Comparison of ENCODE assay signal across 3 cellular contexts in genomic region chr20:11716945-11717248, GRCh38.
A peak's percentile ranks its signal among the peaks of the same experiment; 100 is the strongest.
TF ChIP-seq lines count a peak whose summit lies in the region.

No MANE protein-coding gene starts in this region.

TF ChIP-seq in H1, 55 proteins besides CTCF, POLR2A, EP300 and RAD21 (continued from another document):
- TF ChIP-seq BCL11A (IDR thresholded peaks at IDR 0.05; ENCODE audit: low read depth in 2 of 2, low read length in 2 of 2) = no peak
- no peak for TF ChIP-seq POLR2AphosphoS5 (IDR thresholded peaks at IDR 0.05; ENCODE audit: low read depth, low read length)
- no peak for TF ChIP-seq HDAC6 (IDR thresholded peaks at IDR 0.05; ENCODE audit: low read depth, low read length)
- TF ChIP-seq SIRT6 (IDR thresholded peaks at IDR 0.05; ENCODE audit: low read length) = no peak
- no peak for TF ChIP-seq BRCA1 (IDR thresholded peaks at IDR 0.05; ENCODE audit: low read depth, low read length)
- no peak for TF ChIP-seq EGR1 (IDR thresholded peaks at IDR 0.05; ENCODE audit: borderline replicate concordance, low read depth, low read length)
- TF ChIP-seq SUZ12 (IDR thresholded peaks at IDR 0.05; ENCODE audit: low read length) = no peak
- no peak for TF ChIP-seq PHF8 (conservative IDR thresholded peaks at IDR 0.05; ENCODE audit: low read depth, low read length)
- TF ChIP-seq JUND (IDR thresholded peaks at IDR 0.05; ENCODE audit: low read length) = no peak
- no peak for TF ChIP-seq YY1 (IDR thresholded peaks at IDR 0.05; ENCODE audit: low read depth, low read length)
- TF ChIP-seq MAX (IDR thresholded peaks at IDR 0.05) = no peak

TF ChIP-seq in neural cell, 6 proteins besides CTCF, POLR2A, EP300 and RAD21:
- TF ChIP-seq REST (IDR thresholded peaks at IDR 0.05; ENCODE audit: borderline replicate concordance) (peak; percentile 31), EZH2 (IDR thresholded peaks at IDR 0.05; ENCODE audit: borderline replicate concordance, insufficient read depth, low read length, poor library complexity, severe bottlenecking) (no peak), POLR2AphosphoS5 (IDR thresholded peaks at IDR 0.05) (peak; percentile 59), MXI1 (conservative IDR thresholded peaks at IDR 0.05; ENCODE audit: poor library complexity, severe bottlenecking) (no peak)

TF ChIP-seq in SK-N-SH, 30 proteins besides CTCF, POLR2A, EP300 and RAD21:
- TF ChIP-seq IRF3 (IDR thresholded peaks at IDR 0.05; ENCODE audit: low read depth, low read length) = no peak
- no peak for TF ChIP-seq PBX3 (IDR thresholded peaks at IDR 0.05)
- TF ChIP-seq USF1 (IDR thresholded peaks at IDR 0.05; ENCODE audit: borderline replicate concordance, low read depth) = no peak
- TF ChIP-seq NRF1 (IDR thresholded peaks at IDR 0.05; ENCODE audit: low read depth, low read length) = no peak
- TF ChIP-seq SMC3 (IDR thresholded peaks at IDR 0.05; ENCODE audit: low read depth, low read length) = no peak
- TF ChIP-seq GABPA (IDR thresholded peaks at IDR 0.05; ENCODE audit: low read depth) = no peak
- TF ChIP-seq EZH2phosphoT487 (IDR thresholded peaks at IDR 0.05; ENCODE audit: borderline replicate concordance, low read depth) = no peak
- TF ChIP-seq POLR2AphosphoS5 (IDR thresholded peaks at IDR 0.05; ENCODE audit: low read depth, low read length) = no peak
- TF ChIP-seq RCOR1 (IDR thresholded peaks at IDR 0.05; ENCODE audit: low read length) = no peak
- TF ChIP-seq FOSL2 (IDR thresholded peaks at IDR 0.05; ENCODE audit: borderline replicate concordance, low read depth) = no peak
- no peak for TF ChIP-seq RFX5 (IDR thresholded peaks at IDR 0.05; ENCODE audit: low read length)
- no peak for TF ChIP-seq FOXJ3 (CRISPR knock-in tag; IDR thresholded peaks at IDR 0.05)
- no peak for TF ChIP-seq NFIC (IDR thresholded peaks at IDR 0.05; ENCODE audit: borderline replicate concordance)
- TF ChIP-seq RXRA (IDR thresholded peaks at IDR 0.05; ENCODE audit: borderline replicate concordance, low read depth) = no peak
- no peak for TF ChIP-seq ELF1 (IDR thresholded peaks at IDR 0.05)
- TF ChIP-seq ZBTB33 (IDR thresholded peaks at IDR 0.05; ENCODE audit: borderline replicate concordance, low read depth) = no peak
